1 cellular context compared by ENCODE assay signal in genomic region chr21:43702785-43703067, GRCh38.
TF ChIP-seq lines count a peak whose summit lies in the region.

No MANE protein-coding gene starts in this region.

TF ChIP-seq in H1, 55 proteins besides CTCF, POLR2A, EP300 and RAD21:
- TF ChIP-seq EZH2 (IDR thresholded peaks at IDR 0.05; ENCODE audit: low read depth, low read length, severe bottlenecking) (no peak), HDAC6 (IDR thresholded peaks at IDR 0.05; ENCODE audit: low read depth, low read length) (no peak), RFX5 (IDR thresholded peaks at IDR 0.05; ENCODE audit: borderline replicate concordance, low read depth, low read length) (no peak), POLR2AphosphoS5 (IDR thresholded peaks at IDR 0.05; ENCODE audit: low read depth, low read length) (no peak), BCL11A (IDR thresholded peaks at IDR 0.05; ENCODE audit: low read depth in 2 of 2, low read length in 2 of 2) (no peak), ZNF274 (IDR thresholded peaks at IDR 0.05; ENCODE audit: borderline replicate concordance, extremely low read depth, low read length) (no peak)
